Comparison of ENCODE assay signal across 9 cellular contexts in the genomic region with DNA sequence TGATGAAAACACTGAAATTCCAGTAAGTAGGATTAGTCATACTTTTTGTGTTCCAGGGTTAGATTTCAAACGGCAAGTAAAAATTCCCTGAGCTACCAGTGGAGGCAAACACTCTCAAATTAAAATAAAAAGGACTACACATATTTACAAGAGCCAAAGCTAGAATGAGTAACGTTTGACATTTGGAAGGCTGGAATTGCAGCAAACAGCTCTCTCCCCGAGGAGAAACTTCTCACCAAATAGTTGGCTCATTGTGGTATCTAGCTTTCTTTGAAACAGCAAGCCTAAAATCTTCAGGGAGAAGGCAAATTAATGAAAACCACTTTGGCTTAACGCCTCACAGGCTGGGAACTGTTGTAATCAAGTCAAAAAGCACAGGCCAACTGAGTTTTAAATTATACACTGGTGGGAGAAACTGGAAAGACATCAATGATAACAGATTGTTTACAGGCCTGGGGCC.
DNase-seq lines count a peak whose midpoint lies in the region; ATAC-seq and TF ChIP-seq lines count a peak whose summit lies in the region.
"Had no signal": no experiment of that assay in that cellular context is flagged by ENCODE, and none has a peak within 500 bp of the region (broad histone marks: within the 10 kb centered on the region; RNA-seq: fewer than 3 reads in every experiment).

No MANE protein-coding gene starts in this region.

- no peaks in the 10 kb centered on the region for H3K27me3 ChIP-seq in esophagus muscularis mucosa
- H3K27me3 ChIP-seq in aorta (ENCODE audit: control insufficient read depth in 1 of 2, insufficient read depth in 2 of 2, low read length in 1 of 2): no peaks in the 10 kb centered on the region

- ATAC-seq in mucosa of descending colon: peak; percentile 28
- ATAC-seq in aorta (ENCODE audit: low FRiP score): peak; percentile 85
- no peak for ATAC-seq in GM18511 (IDR thresholded peaks at IDR 0.05; ENCODE audit: unreplicated experiment)

- intact Hi-C loops in esophagus muscularis mucosa (cut with DNase I) (no loop called here), mucosa of descending colon (cut with DNase I, micrococcal nuclease) (no loop called here), aorta (cut with DNase I) (no loop called here)

- TF ChIP-seq POLR2A in esophagus muscularis mucosa (IDR thresholded peaks at IDR 0.05; ENCODE audit: low read depth): no peak

- H3K36me3 ChIP-seq in esophagus muscularis mucosa (no peaks in the 10 kb centered on the region), mucosa of descending colon (ENCODE audit: low read depth) (no peaks in the 10 kb centered on the region), aorta (ENCODE audit: control insufficient read depth in 1 of 2, insufficient read depth in 2 of 2, low read length in 1 of 2) (no peaks in the 10 kb centered on the region)

- 26% methylated on average over 4 of the region's 4 CpGs for WGBS in esophagus muscularis mucosa
- WGBS in aorta, 2 donors: 5 to 10% methylated on average over 4 of the region's 4 CpGs

- TF ChIP-seq CTCF in esophagus muscularis mucosa (IDR thresholded peaks at IDR 0.05) (peak in 1 of 3 experiments; percentile 40), mucosa of descending colon (IDR thresholded peaks at IDR 0.05) (no peak)

- DNase-seq in NCI-H460 (ENCODE audit: extremely low read depth, low read depth) (peak; percentile 15), esophagus muscularis mucosa (ENCODE audit: extremely low spot score) (no peak), mucosa of descending colon (no peak), aorta (peak in 1 of 2 donors; percentile 51), DMS153 (lab: John Stamatoyannopoulos, UW) (no peak)
- DNase-seq in activated naive CD4-positive, alpha-beta T cell treated with Interleukin-2 at 50 U/mL for 16 hours: no peak
- DNase-seq: KG1 had no signal

- H3K4me3 ChIP-seq in esophagus muscularis mucosa (no peak overlapping the region), mucosa of descending colon (no peak overlapping the region), aorta (ENCODE audit: low read length in 2 of 2) (no peak overlapping the region)
- H3K4me3 ChIP-seq: SK-N-MC had no signal

- H3K4me1 ChIP-seq in esophagus muscularis mucosa (peaks cover 0 to 22% (median 18%) of the 10 kb centered on the region in 4 donors), mucosa of descending colon (ENCODE audit: low read depth) (no peaks in the 10 kb centered on the region), aorta (ENCODE audit: control insufficient read depth in 1 of 2, insufficient read depth in 2 of 2, low read length in 2 of 2) (peaks cover 2 to 4% of the 10 kb centered on the region in 2 donors)

- no peak for TF ChIP-seq EP300 in esophagus muscularis mucosa (IDR thresholded peaks at IDR 0.05)

- H3K27ac ChIP-seq in esophagus muscularis mucosa (replicated peaks in 1 of 4) (peak overlapping the region; percentile 24 to 69 (median 40)), aorta (ENCODE audit: low read depth in 1 of 2, low read length in 2 of 2) (peak overlapping the region; percentile 77 to 87)
- H3K27ac ChIP-seq: SK-N-MC had no signal

- H3K9me3 ChIP-seq in esophagus muscularis mucosa (no peaks in the 10 kb centered on the region), mucosa of descending colon (no peaks in the 10 kb centered on the region), aorta (ENCODE audit: control insufficient read depth, low read length) (no peaks in the 10 kb centered on the region)
